20 cellular contexts compared by ENCODE assay signal in genomic region chr1:14808768-14809167, GRCh38.
A peak's percentile ranks its signal among the peaks of the same experiment; 100 is the strongest.
DNase-seq lines count a peak whose midpoint lies in the region; ATAC-seq and TF ChIP-seq lines count a peak whose summit lies in the region.
"Had no signal": no experiment of that assay in that cellular context is flagged by ENCODE, and none has a peak within 500 bp of the region (broad histone marks: within the 10 kb centered on the region; RNA-seq: fewer than 3 reads in every experiment).

No MANE protein-coding gene starts in this region.

- no peak overlapping the region for H3K4me2 ChIP-seq in Karpas-422 (ENCODE audit: low read depth, low read length, poor library complexity, severe bottlenecking)
- H3K4me2 ChIP-seq: BLaER1 treated with 17β-estradiol and CSF1 and Interleukin-3, amounts not matched to agents 10 nM and 100 nM had no signal

- H3K36me3 Mint-ChIP-seq in endothelial cell (ENCODE audit: low read depth, unreplicated experiment): peaks cover 3% of the 10 kb centered on the region
- no peaks in the 10 kb centered on the region for H3K36me3 Mint-ChIP-seq in activated CD4-positive, alpha-beta memory T cell treated with anti-CD3 and anti-CD28 coated beads, Interleukin-2, amount 10 ng/mL, durations not matched to agents 7 days and 5 days (ENCODE audit: low read depth)
- H3K36me3 Mint-ChIP-seq: CD8-positive, alpha-beta T cell; IgD-negative memory B cell had no signal

- H3K9me3 ChIP-seq in Karpas-422 (ENCODE audit: low read length): 0 out of 2 replicates have a peak, but pooled peaks cover 6% of the 10 kb centered on the region
- peaks cover 10% of the 10 kb centered on the region; the same call in 1 of the 2 replicates for H3K9me3 ChIP-seq in SJSA1 (replicated peaks)

- no peak overlapping the region for H2AFZ ChIP-seq in Karpas-422 (ENCODE audit: low read length)
- H2AFZ ChIP-seq: GM23248 had no signal

- H3K9me3 Mint-ChIP-seq in endothelial cell (ENCODE audit: unreplicated experiment): no peaks in the 10 kb centered on the region
- peaks cover 9% of the 10 kb centered on the region for H3K9me3 Mint-ChIP-seq in activated CD4-positive, alpha-beta memory T cell treated with anti-CD3 and anti-CD28 coated beads, Interleukin-2, amount 10 ng/mL, durations not matched to agents 7 days and 5 days

- H3K9ac ChIP-seq in Karpas-422 (ENCODE audit: low read length): no peak overlapping the region
- H3K9ac ChIP-seq: BLaER1 treated with 17β-estradiol and CSF1 and Interleukin-3, amounts not matched to agents 10 nM and 100 nM; GM23248 had no signal

- H3K4me3 Mint-ChIP-seq in endothelial cell (ENCODE audit: unreplicated experiment): no peak overlapping the region
- H3K4me3 Mint-ChIP-seq in activated CD4-positive, alpha-beta memory T cell treated with anti-CD3 and anti-CD28 coated beads, Interleukin-2, amount 10 ng/mL, durations not matched to agents 7 days and 5 days: no peak overlapping the region
- H3K4me3 Mint-ChIP-seq: B cell; CD8-positive, alpha-beta T cell; HFFc6; IgD-negative memory B cell had no signal

- H3K36me3 ChIP-seq in Karpas-422 (ENCODE audit: insufficient read depth, low read length): no peaks in the 10 kb centered on the region
- no peaks in the 10 kb centered on the region for H3K36me3 ChIP-seq in SJSA1
- H3K36me3 ChIP-seq: BLaER1 treated with 17β-estradiol and CSF1 and Interleukin-3, amounts not matched to agents 10 nM and 100 nM had no signal

- H3K27me3 Mint-ChIP-seq in endothelial cell (ENCODE audit: unreplicated experiment): peaks cover 2% of the 10 kb centered on the region
- no peaks in the 10 kb centered on the region for H3K27me3 Mint-ChIP-seq in activated CD4-positive, alpha-beta memory T cell treated with anti-CD3 and anti-CD28 coated beads, Interleukin-2, amount 10 ng/mL, durations not matched to agents 7 days and 5 days
- H3K27me3 Mint-ChIP-seq: IgD-negative memory B cell had no signal

- H3K79me2 ChIP-seq in Karpas-422 (ENCODE audit: low read length): no peaks in the 10 kb centered on the region

- POLR2A ChIA-PET in activated CD4-positive, alpha-beta memory T cell treated with anti-CD3 and anti-CD28 coated beads, Interleukin-2, amount 10 ng/mL, durations not matched to agents 7 days and 5 days (lab: Charles Lee): no interaction called here

- H3K4me3 ChIP-seq in Karpas-422 (ENCODE audit: low read length): no peak overlapping the region
- no peak overlapping the region for H3K4me3 ChIP-seq in SJSA1
- H3K4me3 ChIP-seq: BLaER1 treated with 17β-estradiol and CSF1 and Interleukin-3, amounts not matched to agents 10 nM and 100 nM; GM12878; GM23248 had no signal

- no peaks in the 10 kb centered on the region for H4K20me1 ChIP-seq in Karpas-422 (ENCODE audit: insufficient read depth, low read depth, low read length)
- H4K20me1 ChIP-seq: BLaER1 treated with 17β-estradiol and CSF1 and Interleukin-3, amounts not matched to agents 10 nM and 100 nM had no signal

- H3K27ac ChIP-seq in Karpas-422 (ENCODE audit: low read length): no peak overlapping the region
- peak overlapping the region; percentile 87 for H3K27ac ChIP-seq in SJSA1
- H3K27ac ChIP-seq: BLaER1 treated with 17β-estradiol and CSF1 and Interleukin-3, amounts not matched to agents 10 nM and 100 nM; GM23248 had no signal

- CTCF ChIA-PET in activated CD4-positive, alpha-beta memory T cell treated with anti-CD3 and anti-CD28 coated beads, Interleukin-2, amount 10 ng/mL, durations not matched to agents 7 days and 5 days (lab: Charles Lee): no interaction called here

- no peak for ATAC-seq in HG02571 (IDR thresholded peaks at IDR 0.05; ENCODE audit: unreplicated experiment)
- ATAC-seq: CD8-positive, alpha-beta T cell; GM12878; HepG2 had no signal

- no peaks in the 10 kb centered on the region for H3K27me3 ChIP-seq in Karpas-422 (ENCODE audit: low read length)
- H3K27me3 ChIP-seq in SJSA1 (replicated peaks): no peaks in the 10 kb centered on the region
- H3K27me3 ChIP-seq: BLaER1 treated with 17β-estradiol and CSF1 and Interleukin-3, amounts not matched to agents 10 nM and 100 nM had no signal

- peaks cover 7% of the 10 kb centered on the region for H3K4me1 Mint-ChIP-seq in endothelial cell (ENCODE audit: unreplicated experiment)
- no peaks in the 10 kb centered on the region for H3K4me1 Mint-ChIP-seq in activated CD4-positive, alpha-beta memory T cell treated with anti-CD3 and anti-CD28 coated beads, Interleukin-2, amount 10 ng/mL, durations not matched to agents 7 days and 5 days
- H3K4me1 Mint-ChIP-seq: B cell, IgD-negative memory B cell had no signal

- no peak for TF ChIP-seq CTCF in endothelial cell (IDR thresholded peaks at IDR 0.05; ENCODE audit: unreplicated experiment)

- H3K4me1 ChIP-seq in Karpas-422 (ENCODE audit: low read length) (no peaks in the 10 kb centered on the region), SJSA1 (replicated peaks) (peaks cover 39% of the 10 kb centered on the region)

- DNase-seq in Karpas-422 (peak; percentile 6), SJSA1 (ENCODE audit: low read depth in 1 of 2, low spot score in 2 of 2) (no peak), endothelial cell (ENCODE audit: low spot score) (no peak), SK-N-DZ (ENCODE audit: low spot score) (no peak)
- DNase-seq in activated CD4-positive, alpha-beta memory T cell treated with anti-CD3 and anti-CD28 coated beads, Interleukin-2, amount 10 ng/mL, durations not matched to agents 7 days and 5 days: no peak
- DNase-seq: CD8-positive, alpha-beta T cell; COR-L47; DMS 273 treated with DMSO at 0.1 percent for 48 hours; DMS53; DND-41; EL; GM23248; HCEC 1CT; HFFc6 had no signal

- H3K9me2 ChIP-seq in Karpas-422 (replicated peaks; ENCODE audit: insufficient read depth, low read length): no peaks in the 10 kb centered on the region

- H3K27ac Mint-ChIP-seq in endothelial cell (ENCODE audit: unreplicated experiment): peak overlapping the region; percentile 13
- H3K27ac Mint-ChIP-seq in activated CD4-positive, alpha-beta memory T cell treated with anti-CD3 and anti-CD28 coated beads, Interleukin-2, amount 10 ng/mL, durations not matched to agents 7 days and 5 days: no peak overlapping the region
- H3K27ac Mint-ChIP-seq: B cell; CD8-positive, alpha-beta T cell; HFFc6; IgD-negative memory B cell had no signal
